In genomic region chr7:127377425-127377824, GRCh38 we compare ENCODE assay signal across 22 cellular contexts.
"Had no signal": no experiment of that assay in that cellular context is flagged by ENCODE, and none has a peak within 500 bp of the region (broad histone marks: within the 10 kb centered on the region; RNA-seq: fewer than 3 reads in every experiment).

No MANE protein-coding gene starts in this region.

- H3K4me3 ChIP-seq: SK-N-MC had no signal

- H3K27ac ChIP-seq: SK-N-MC, WERI-Rb-1 had no signal

- DNase-seq: activated CD4-positive, alpha-beta T cell treated with anti-CD3 and anti-CD28 coated beads for 4 hours; activated CD8-positive, alpha-beta memory T cell treated with anti-CD3 and anti-CD28 coated beads, Interleukin-2, amount 50 U/mL, for 4 hours; activated CD8-positive, alpha-beta T cell treated with anti-CD3 and anti-CD28 coated beads for 36 hours; activated gamma-delta T cell treated with Interleukin-2 at 50 U/mL for 16 hours; activated naive CD8-positive, alpha-beta T cell treated with anti-CD3 and anti-CD28 coated beads, Interleukin-2, amount 50 U/mL, for 24 hours; activated T-cell treated with anti-CD3 and anti-CD28 coated beads, Interleukin-2, amount 50 U/mL, for 72 hours; amniotic stem cell; NCI-H1048; NCI-H146; NCI-H187 treated with DMSO at 0.1 percent for 48 hours; NCI-H2081 treated with DMSO at 0.1 percent for 48 hours; NCI-H345; NCI-H510A; NCI-H526 treated with DMSO at 0.1 percent for 48 hours; NCI-H82; T-cell; WERI-Rb-1 had no signal

- H3K27ac Mint-ChIP-seq: activated CD8-positive, alpha-beta T cell treated with anti-CD3 and anti-CD28 coated beads for 36 hours; activated naive CD4-positive, alpha-beta T cell treated with anti-CD3 and anti-CD28 coated beads, Interleukin-2, amount 50 U/mL, for 72 hours; activated naive CD8-positive, alpha-beta T cell treated with anti-CD3 and anti-CD28 coated beads, Interleukin-2, amount 50 U/mL, for 24 hours; brain had no signal

- H3K9me3 Mint-ChIP-seq: activated CD8-positive, alpha-beta T cell treated with anti-CD3 and anti-CD28 coated beads for 36 hours; activated naive CD4-positive, alpha-beta T cell treated with anti-CD3 and anti-CD28 coated beads, Interleukin-2, amount 50 U/mL, for 72 hours; activated naive CD8-positive, alpha-beta T cell treated with anti-CD3 and anti-CD28 coated beads, Interleukin-2, amount 50 U/mL, for 24 hours; activated T-cell treated with anti-CD3 and anti-CD28 coated beads, Interleukin-2, amount 50 U/mL, for 72 hours; activated T-helper 2 cell treated with anti-CD3 and anti-CD28 coated beads, Interferon-gamma antibody, Interleukin-2, Interleukin-4, amounts not matched to agents 10 μg/mL and 5 μg/mL and 100 μg/mL, durations not matched to agents 14 hours and 24 hours and 36 hours; brain; central memory CD8-positive, alpha-beta T cell; T-cell had no signal

- H3K4me3 Mint-ChIP-seq: activated CD8-positive, alpha-beta T cell treated with anti-CD3 and anti-CD28 coated beads for 36 hours; activated naive CD8-positive, alpha-beta T cell treated with anti-CD3 and anti-CD28 coated beads, Interleukin-2, amount 50 U/mL, for 24 hours; activated T-cell treated with anti-CD3 and anti-CD28 coated beads, Interleukin-2, amount 50 U/mL, for 72 hours; brain; central memory CD8-positive, alpha-beta T cell; T-cell had no signal

- H3K27me3 Mint-ChIP-seq: activated CD8-positive, alpha-beta T cell treated with anti-CD3 and anti-CD28 coated beads for 36 hours; activated naive CD8-positive, alpha-beta T cell treated with anti-CD3 and anti-CD28 coated beads, Interleukin-2, amount 50 U/mL, for 24 hours; brain; central memory CD8-positive, alpha-beta T cell; T-cell had no signal

- ATAC-seq: activated CD8-positive, alpha-beta T cell treated with anti-CD3 and anti-CD28 coated beads for 36 hours; activated naive CD4-positive, alpha-beta T cell treated with anti-CD3 and anti-CD28 coated beads, Interleukin-2, amount 50 U/mL, for 72 hours; activated naive CD8-positive, alpha-beta T cell treated with anti-CD3 and anti-CD28 coated beads, Interleukin-2, amount 50 U/mL, for 24 hours; activated T-cell treated with anti-CD3 and anti-CD28 coated beads, Interleukin-2, amount 50 U/mL, for 72 hours; T-cell had no signal
